16 cellular contexts compared by ENCODE assay signal in genomic region chr5:117881426-117882230, GRCh38.
A peak's percentile ranks its signal among the peaks of the same experiment; 100 is the strongest.
DNase-seq lines count a peak whose midpoint lies in the region; ATAC-seq and TF ChIP-seq lines count a peak whose summit lies in the region.
"Had no signal": no experiment of that assay in that cellular context is flagged by ENCODE, and none has a peak within 500 bp of the region (broad histone marks: within the 10 kb centered on the region; RNA-seq: fewer than 3 reads in every experiment).

No MANE protein-coding gene starts in this region.

- H3K36me3 ChIP-seq in A673 (ENCODE audit: insufficient read depth, low read length, poor library complexity, severe bottlenecking), result no peaks in the 10 kb centered on the region
- H3K36me3 ChIP-seq in Caco-2 (ENCODE audit: control insufficient read depth, insufficient read depth, low read length), result no peaks in the 10 kb centered on the region

- BruUV-seq in A673 (replicated peaks; lab: Mats Ljungman, UMichigan), result no TSS peak
- BruUV-seq in Caco-2 (replicated peaks; lab: Mats Ljungman, UMichigan), result no TSS peak

- no peaks in the 10 kb centered on the region for H3K27me3 ChIP-seq in A673 (replicated peaks; ENCODE audit: insufficient read depth, low read depth, low read length, poor library complexity)
- H3K27me3 ChIP-seq in Caco-2 (replicated peaks; ENCODE audit: control insufficient read depth, insufficient read depth, low read length), result no peaks in the 10 kb centered on the region

- CTCF ChIA-PET in A673 (lab: Charles Lee) (no interaction called here), Caco-2 (lab: Charles Lee) (no interaction called here)

- H3K9me3 ChIP-seq in A673 (ENCODE audit: low read depth, low read length, poor library complexity, severe bottlenecking), result no peaks in the 10 kb centered on the region
- H3K9me3 ChIP-seq in Caco-2, result no peaks in the 10 kb centered on the region

- H3K27ac ChIP-seq in A673 (ENCODE audit: low read depth, low read length, poor library complexity, severe bottlenecking), result no peak overlapping the region
- H3K27ac ChIP-seq: PC-9, RWPE1 had no signal

- H3K4me3 ChIP-seq in A673 (ENCODE audit: low read depth, low read length, poor library complexity, severe bottlenecking) (no peak overlapping the region), Caco-2 (ENCODE audit: low read depth, low read length) (no peak overlapping the region)
- H3K4me3 ChIP-seq: PC-9 had no signal

- ATAC-seq in GM18870 (IDR thresholded peaks at IDR 0.05; ENCODE audit: unreplicated experiment) (no peak), GM19351 (IDR thresholded peaks at IDR 0.05; ENCODE audit: unreplicated experiment) (no peak)

- H3K4me1 ChIP-seq in A673 (ENCODE audit: insufficient read depth, low read length, poor library complexity, severe bottlenecking), result no peaks in the 10 kb centered on the region
- no peaks in the 10 kb centered on the region for H3K4me1 ChIP-seq in Caco-2

- no peaks in the 10 kb centered on the region for H3K9me3 Mint-ChIP-seq in Caco-2 (ENCODE audit: unreplicated experiment)
- H3K9me3 Mint-ChIP-seq: H9 had no signal

- POLR2A ChIA-PET in A673 (lab: Charles Lee; ENCODE audit: low non-redundant PET), result no interaction called here
- POLR2A ChIA-PET in Caco-2 (lab: Charles Lee), result no interaction called here

- intact Hi-C loops in A673 (cut with micrococcal nuclease; ENCODE audit: unreplicated experiment), result no loop called here
- intact Hi-C loops in Caco-2 (cut with micrococcal nuclease; ENCODE audit: unreplicated experiment), result no loop called here

- TF ChIP-seq CTCF in A673 (conservative IDR thresholded peaks at IDR 0.05; ENCODE audit: low read depth, low read length), result no peak
- no peak for TF ChIP-seq CTCF in Caco-2 (IDR thresholded peaks at IDR 0.05; ENCODE audit: insufficient read depth in 1 of 2, low read depth in 1 of 2, low read length in 1 of 2, severe bottlenecking in 1 of 2, unreplicated experiment in 1 of 2)

- H3K27ac Mint-ChIP-seq in Caco-2 (ENCODE audit: unreplicated experiment), result no peak overlapping the region
- H3K27ac Mint-ChIP-seq: B cell; CD4-positive, CD25-positive, alpha-beta regulatory T cell had no signal

- DNase-seq in EH (ENCODE audit: low read depth), result peak; percentile 1
- DNase-seq in NCI-H524 treated with DMSO at 0.1 percent for 48 hours (lab: John Stamatoyannopoulos, UW), result peak; percentile 41
- peak; percentile 31 for DNase-seq in cerebellum (ENCODE audit: low spot score)
- DNase-seq in A673 (ENCODE audit: low spot score), result no peak
- no peak for DNase-seq in Caco-2
- DNase-seq: CD4-positive, CD25-positive, alpha-beta regulatory T cell; DMS53; H9; IMR-90; NCI-H2029; PC-9; SIG-M5 had no signal

- H3K4me1 Mint-ChIP-seq in Caco-2 (ENCODE audit: low read depth, unreplicated experiment), result no peaks in the 10 kb centered on the region
- H3K4me1 Mint-ChIP-seq: B cell; CD4-positive, CD25-positive, alpha-beta regulatory T cell had no signal

- no peaks in the 10 kb centered on the region for H3K36me3 Mint-ChIP-seq in Caco-2 (ENCODE audit: insufficient read depth, unreplicated experiment)
- H3K36me3 Mint-ChIP-seq: CD4-positive, CD25-positive, alpha-beta regulatory T cell had no signal

- no peak overlapping the region for H3K4me3 Mint-ChIP-seq in Caco-2 (ENCODE audit: unreplicated experiment)
- H3K4me3 Mint-ChIP-seq: B cell; CD4-positive, CD25-positive, alpha-beta regulatory T cell; H9 had no signal

- peaks cover 6% of the 10 kb centered on the region for H3K27me3 Mint-ChIP-seq in Caco-2 (ENCODE audit: insufficient read depth, unreplicated experiment)
- H3K27me3 Mint-ChIP-seq: B cell; CD4-positive, CD25-positive, alpha-beta regulatory T cell had no signal

Comparison
In these comparisons a context has a peak if more than half of its experiments do, and no peak if none do; other contexts are left out.
1. DNase-seq: peak in EH (single experiment), NCI-H524 treated with DMSO at 0.1 percent for 48 hours (single experiment) and cerebellum (single experiment); none in A673 (single experiment) and Caco-2 (0 of 2).